ENCODE assay signal across 18 cellular contexts in the genomic region with DNA sequence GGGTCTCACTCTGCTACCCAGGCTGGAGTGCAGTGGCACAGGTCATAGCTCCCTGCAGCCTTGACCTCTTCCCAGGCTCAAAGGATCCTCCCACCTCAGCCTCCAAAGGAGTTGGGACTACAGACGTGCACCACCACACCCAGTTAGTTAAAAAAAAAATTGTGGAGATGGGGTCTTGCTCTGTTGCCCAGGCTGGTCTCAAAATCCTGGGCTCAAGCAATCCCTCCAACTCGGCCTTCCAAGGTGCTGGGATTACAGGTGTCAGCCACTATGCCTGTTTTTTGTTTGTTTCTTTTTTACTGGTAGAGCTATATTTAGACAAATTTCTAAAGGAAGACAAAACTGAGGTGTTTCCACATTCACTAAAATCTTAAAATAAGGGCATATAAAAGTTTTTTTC. TPM values are rescaled to one million over a fixed set of nuclear protein-coding genes. Genes with fewer than 3 reads are reported as not detected.
DNase-seq lines count a peak whose midpoint lies in the region; TF ChIP-seq lines count a peak whose summit lies in the region.
"Had no signal": no experiment of that assay in that cellular context is flagged by ENCODE, and none has a peak within 500 bp of the region (broad histone marks: within the 10 kb centered on the region; RNA-seq: fewer than 3 reads in every experiment).

No MANE protein-coding gene starts in this region.

- H3K79me2 ChIP-seq in PC-9 (ENCODE audit: low read depth), result peaks cover 64% of the 10 kb centered on the region

- TF ChIP-seq CTCF in PC-9 (conservative IDR thresholded peaks at IDR 0.05), result no peak

- no peak overlapping the region for H2AFZ ChIP-seq in PC-9

- H3K4me3 ChIP-seq in PC-9, result peak overlapping the region; percentile 67
- H3K4me3 ChIP-seq in skeletal muscle satellite cell (ENCODE audit: low read length), result no peak overlapping the region
- H3K4me3 ChIP-seq: mucosa of descending colon had no signal

- BruUV-seq in PC-9 (replicated peaks; lab: Mats Ljungman, UMichigan), result no TSS peak

- H3K27me3 ChIP-seq in PC-9 (ENCODE audit: insufficient read depth, low read depth) (no peaks in the 10 kb centered on the region), skeletal muscle satellite cell (ENCODE audit: control insufficient read depth, insufficient read depth, low read length) (no peaks in the 10 kb centered on the region)

- H3K27ac Mint-ChIP-seq in activated naive CD8-positive, alpha-beta T cell, result no peak overlapping the region
- no peak overlapping the region for H3K27ac Mint-ChIP-seq in activated naive CD8-positive, alpha-beta T cell treated with anti-CD3 and anti-CD28 coated beads for 36 hours

- H3K9me3 ChIP-seq in PC-9 (ENCODE audit: insufficient read depth, low read depth), result no peaks in the 10 kb centered on the region
- no peaks in the 10 kb centered on the region for H3K9me3 ChIP-seq in skeletal muscle satellite cell (replicated peaks; ENCODE audit: low read length)
- H3K9me3 ChIP-seq: gastroesophageal sphincter, mucosa of descending colon had no signal

- intact Hi-C loops in PC-9 (cut with micrococcal nuclease; ENCODE audit: unreplicated experiment), result loop anchor here (5.0 kb wide), 1 partner anchor 55 kb away; a partner anchor contains a TSS

- H3K4me1 Mint-ChIP-seq in activated naive CD8-positive, alpha-beta T cell (ENCODE audit: low read depth), result peaks cover 21% of the 10 kb centered on the region
- peaks cover 14% of the 10 kb centered on the region for H3K4me1 Mint-ChIP-seq in activated naive CD8-positive, alpha-beta T cell treated with anti-CD3 and anti-CD28 coated beads for 36 hours

- H3K4me2 ChIP-seq in PC-9 (peak overlapping the region; percentile 83), skeletal muscle satellite cell (ENCODE audit: low read length) (peak overlapping the region; percentile 88)

- H3K9me2 ChIP-seq in PC-9 (ENCODE audit: insufficient read depth), result peaks cover 9% of the 10 kb centered on the region; the same call in 1 of the 2 replicates

- peaks cover 40% of the 10 kb centered on the region for H3K36me3 Mint-ChIP-seq in activated naive CD8-positive, alpha-beta T cell
- H3K36me3 Mint-ChIP-seq in activated naive CD8-positive, alpha-beta T cell treated with anti-CD3 and anti-CD28 coated beads for 36 hours, result peaks cover 60% of the 10 kb centered on the region

- peak overlapping the region; percentile 92 for H3K4me3 Mint-ChIP-seq in activated naive CD8-positive, alpha-beta T cell
- H3K4me3 Mint-ChIP-seq in activated naive CD8-positive, alpha-beta T cell treated with anti-CD3 and anti-CD28 coated beads for 36 hours, result no peak overlapping the region

- no peak for DNase-seq in activated naive CD8-positive, alpha-beta T cell treated with anti-CD3 and anti-CD28 coated beads for 36 hours
- DNase-seq in PC-9 (no peak), epithelial cell of prostate (ENCODE audit: low read depth, low spot score) (no peak), NCI-H1436 treated with DMSO at 0.1 percent for 48 hours (lab: John Stamatoyannopoulos, UW) (no peak)
- DNase-seq in stimulated activated CD4-positive, alpha-beta T cell treated with anti-CD3 and anti-CD28 coated beads, Interleukin-4, amount 100 ng/mL, for 1 hour, result no peak
- no peak for DNase-seq in stimulated activated CD4-positive, alpha-beta T cell treated with anti-CD3 and anti-CD28 coated beads, Interleukin-2, amount 100 ng/mL, for 48 hours
- DNase-seq: ACHN; activated naive CD4-positive, alpha-beta T cell; CD8-positive, alpha-beta T cell; IMR-90; mucosa of descending colon; MV-4-11; NCI-H2029 had no signal

- H3K36me3 ChIP-seq in PC-9 (ENCODE audit: low read depth) (peaks cover 51% of the 10 kb centered on the region), skeletal muscle satellite cell (ENCODE audit: insufficient read depth, low read length) (peaks cover 32% of the 10 kb centered on the region)

- H3K9me3 Mint-ChIP-seq in activated naive CD8-positive, alpha-beta T cell (ENCODE audit: low read depth), result peaks cover 22% of the 10 kb centered on the region
- H3K9me3 Mint-ChIP-seq in activated naive CD8-positive, alpha-beta T cell treated with anti-CD3 and anti-CD28 coated beads for 36 hours, result peaks cover 27% of the 10 kb centered on the region

- H3K4me1 ChIP-seq in PC-9 (replicated peaks; ENCODE audit: insufficient read depth), result peaks cover 35% of the 10 kb centered on the region
- peaks cover 12% of the 10 kb centered on the region for H3K4me1 ChIP-seq in skeletal muscle satellite cell (ENCODE audit: control insufficient read depth, insufficient read depth, low read length)

- POLR2A ChIA-PET in PC-9 (lab: Charles Lee; ENCODE audit: unreplicated experiment), result interaction anchor here (0.7 kb wide), 1 partner anchor 9 kb away, joined by 5 read pairs; no protein-coding TSS in a partner anchor

- CTCF ChIA-PET in PC-9 (lab: Charles Lee), result no interaction called here

- no peaks in the 10 kb centered on the region for H4K20me1 ChIP-seq in PC-9 (ENCODE audit: insufficient read depth)

- H3K27ac ChIP-seq in PC-9, result peak overlapping the region; percentile 93
- peak overlapping the region; percentile 93 for H3K27ac ChIP-seq in epithelial cell of prostate
- H3K27ac ChIP-seq: coronary artery had no signal

- peaks cover 31% of the 10 kb centered on the region for H3F3A ChIP-seq in PC-9 (ENCODE audit: insufficient read depth, low read depth)

- peaks cover 6% of the 10 kb centered on the region for H3K27me3 Mint-ChIP-seq in activated naive CD8-positive, alpha-beta T cell
- peaks cover 11% of the 10 kb centered on the region for H3K27me3 Mint-ChIP-seq in activated naive CD8-positive, alpha-beta T cell treated with anti-CD3 and anti-CD28 coated beads for 36 hours

- no peak overlapping the region for H3K9ac ChIP-seq in skeletal muscle satellite cell (ENCODE audit: low read depth, low read length)

RNA-seq across cellular contexts. Expression of a gene that starts 1.7 kb away (rescaled TPM):
- total RNA-seq in activated naive CD8-positive, alpha-beta T cell treated with anti-CD3 and anti-CD28 coated beads for 36 hours, result 10 to 100 TPM; 18.5 to 20.8 TPM
- total RNA-seq in PC-9 (2021), result 30.4 and 36.2 TPM in 2 replicates
- total RNA-seq in skeletal muscle satellite cell (2012; rRNA removed), result 24.3 and 28.0 TPM in 2 replicates

RNA-seq across cellular contexts. Expression of a gene that starts 56.9 kb away (rescaled TPM):
- not detected for total RNA-seq in activated naive CD8-positive, alpha-beta T cell treated with anti-CD3 and anti-CD28 coated beads for 36 hours
- 25.9 and 31.0 TPM in 2 replicates for total RNA-seq in PC-9 (2021)
- 0.22 and 0.51 TPM in 2 replicates for total RNA-seq in skeletal muscle satellite cell (2012; rRNA removed)
- total RNA-seq: CD8-positive, alpha-beta T cell; osteocyte had no signal

Comparison
In these comparisons a context has a peak if more than half of its experiments do, and no peak if none do; other contexts are left out.
1. RNA of a gene that starts 56.9 kb away (total RNA-seq): 25.9 to 31.0 TPM in PC-9; not detected in activated naive CD8-positive, alpha-beta T cell treated with anti-CD3 and anti-CD28 coated beads for 36 hours; every median in the first group is over 10 times any median in the second.